Comparison of ENCODE assay signal across 9 cellular contexts in the genomic region with DNA sequence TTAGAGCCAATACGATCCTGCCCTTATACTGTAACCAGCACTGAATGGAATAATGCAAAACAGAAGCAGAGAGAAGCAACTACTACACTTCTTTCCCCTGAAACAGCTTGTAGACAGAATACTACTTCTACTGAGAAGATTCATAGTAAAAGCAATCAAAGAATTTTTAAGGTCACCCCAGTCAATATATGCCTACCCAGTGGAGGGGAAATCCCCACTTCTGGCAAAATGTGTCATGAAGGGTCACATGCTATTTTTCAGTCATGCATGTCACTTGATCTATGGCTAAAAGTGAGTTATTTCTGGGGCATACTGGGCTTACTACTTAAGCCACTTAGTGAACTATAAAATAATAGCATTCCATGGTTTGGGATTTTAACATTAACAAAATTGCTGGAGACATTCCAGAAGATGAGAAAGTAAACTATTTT. TPM values are rescaled to one million over a fixed set of nuclear protein-coding genes. Genes with fewer than 3 reads are reported as not detected.
DNase-seq lines count a peak whose midpoint lies in the region; ATAC-seq, FAIRE-seq and TF ChIP-seq lines count a peak whose summit lies in the region.
"Had no signal": no experiment of that assay in that cellular context is flagged by ENCODE, and none has a peak within 500 bp of the region (broad histone marks: within the 10 kb centered on the region; RNA-seq: fewer than 3 reads in every experiment).

No MANE protein-coding gene starts in this region.

- H3K27ac ChIP-seq in A673 (ENCODE audit: low read depth, low read length, poor library complexity, severe bottlenecking) (no peak overlapping the region), ovary (no peak overlapping the region)

- FAIRE-seq in H54 (lab: Jason Lieb, UNC), result no peak

- no peaks in the 10 kb centered on the region for H3K27me3 Mint-ChIP-seq in effector memory CD8-positive, alpha-beta T cell
- H3K27me3 Mint-ChIP-seq: T-cell had no signal

- peak; percentile 82 for ATAC-seq in GM19023 (IDR thresholded peaks at IDR 0.05; ENCODE audit: unreplicated experiment)
- ATAC-seq in HG03139 (IDR thresholded peaks at IDR 0.05; ENCODE audit: unreplicated experiment), result peak; percentile 62
- peak; percentile 52 for ATAC-seq in effector memory CD8-positive, alpha-beta T cell (replicated peaks)
- ATAC-seq: T-cell had no signal

- intact Hi-C loops in A673 (cut with micrococcal nuclease; ENCODE audit: unreplicated experiment) (no loop called here), ovary (cut with DNase I) (no loop called here)

- POLR2A ChIA-PET in A673 (lab: Charles Lee; ENCODE audit: low non-redundant PET), result no interaction called here

- peaks cover 52% of the 10 kb centered on the region for H3K36me3 ChIP-seq in A673 (ENCODE audit: insufficient read depth, low read length, poor library complexity, severe bottlenecking)
- no peaks in the 10 kb centered on the region for H3K36me3 ChIP-seq in ovary

- H3K4me1 Mint-ChIP-seq in effector memory CD8-positive, alpha-beta T cell (ENCODE audit: low read depth in 2 of 2), result no peaks in the 10 kb centered on the region

- WGBS in ovary, 3 donors, result 89 to 93% (median 93%) methylated on average over 1 of the region's 1 CpG

- H3K4me1 ChIP-seq in A673 (ENCODE audit: insufficient read depth, low read length, poor library complexity, severe bottlenecking) (no peaks in the 10 kb centered on the region), ovary (ENCODE audit: insufficient read depth) (no peaks in the 10 kb centered on the region)

- H3K27ac Mint-ChIP-seq in effector memory CD8-positive, alpha-beta T cell, result peak overlapping the region; percentile 53 to 56

- H3K9me3 Mint-ChIP-seq in effector memory CD8-positive, alpha-beta T cell, result no peaks in the 10 kb centered on the region
- H3K9me3 Mint-ChIP-seq: T-cell had no signal

- TF ChIP-seq EP300 in ovary (IDR thresholded peaks at IDR 0.05), result no peak

- H3K9me3 ChIP-seq in A673 (ENCODE audit: low read depth, low read length, poor library complexity, severe bottlenecking) (no peaks in the 10 kb centered on the region), ovary (no peaks in the 10 kb centered on the region)

- H3K36me3 Mint-ChIP-seq in effector memory CD8-positive, alpha-beta T cell (ENCODE audit: insufficient read depth), result peaks cover 74% of the 10 kb centered on the region

- DNase-seq in A673 (ENCODE audit: low spot score) (peak; percentile 13), ovary (no peak), DMS153 (lab: John Stamatoyannopoulos, UW) (no peak), NCI-H1092 (lab: John Stamatoyannopoulos, UW) (no peak), H54 (ENCODE audit: insufficient read length, low spot score) (no peak)
- DNase-seq in effector memory CD8-positive, alpha-beta T cell, result no peak
- DNase-seq: T-cell had no signal

- CTCF ChIA-PET in A673 (lab: Charles Lee), result no interaction called here

- H3K27me3 ChIP-seq in A673 (replicated peaks; ENCODE audit: insufficient read depth, low read depth, low read length, poor library complexity) (no peaks in the 10 kb centered on the region), ovary (no peaks in the 10 kb centered on the region)

- TF ChIP-seq CTCF in A673 (conservative IDR thresholded peaks at IDR 0.05; ENCODE audit: low read depth, low read length) (no peak), ovary (IDR thresholded peaks at IDR 0.05) (no peak)

- TF ChIP-seq POLR2A in ovary (IDR thresholded peaks at IDR 0.05) (no peak), H54 (IDR thresholded peaks at IDR 0.05; ENCODE audit: low read depth, low read length) (no peak)

- no TSS peak for BruUV-seq in A673 (replicated peaks; lab: Mats Ljungman, UMichigan)

- no peak overlapping the region for H3K4me3 Mint-ChIP-seq in effector memory CD8-positive, alpha-beta T cell
- H3K4me3 Mint-ChIP-seq: T-cell had no signal

- H3K4me3 ChIP-seq in A673 (ENCODE audit: low read depth, low read length, poor library complexity, severe bottlenecking) (no peak overlapping the region), ovary (no peak overlapping the region)

RNA-seq across cellular contexts. Expression of a gene that starts 25.6 kb away (rescaled TPM):
- not detected in 2 replicates for total RNA-seq in A673 (2021)
- 1 to 10 TPM; 2.2 to 6.5 (median 3.1) TPM for total RNA-seq in ovary
- polyA plus RNA-seq in ovary, result 1 to 10 TPM; 2.1 to 2.2 TPM

RNA-seq across cellular contexts. Expression of a gene that starts 52.8 kb away (rescaled TPM):
- not detected in 2 replicates for total RNA-seq in A673 (2021)
- 1 to 10 TPM in 1 of 7 donors, under 1 TPM in 3, not detected in 3; 0.15 to 1.8 (median 0.21) TPM for total RNA-seq in ovary
- under 1 TPM in 1 of 2 donors, not detected in 1; 0.05 TPM for polyA plus RNA-seq in ovary
